2 cellular contexts compared by ENCODE assay signal in the genomic region with DNA sequence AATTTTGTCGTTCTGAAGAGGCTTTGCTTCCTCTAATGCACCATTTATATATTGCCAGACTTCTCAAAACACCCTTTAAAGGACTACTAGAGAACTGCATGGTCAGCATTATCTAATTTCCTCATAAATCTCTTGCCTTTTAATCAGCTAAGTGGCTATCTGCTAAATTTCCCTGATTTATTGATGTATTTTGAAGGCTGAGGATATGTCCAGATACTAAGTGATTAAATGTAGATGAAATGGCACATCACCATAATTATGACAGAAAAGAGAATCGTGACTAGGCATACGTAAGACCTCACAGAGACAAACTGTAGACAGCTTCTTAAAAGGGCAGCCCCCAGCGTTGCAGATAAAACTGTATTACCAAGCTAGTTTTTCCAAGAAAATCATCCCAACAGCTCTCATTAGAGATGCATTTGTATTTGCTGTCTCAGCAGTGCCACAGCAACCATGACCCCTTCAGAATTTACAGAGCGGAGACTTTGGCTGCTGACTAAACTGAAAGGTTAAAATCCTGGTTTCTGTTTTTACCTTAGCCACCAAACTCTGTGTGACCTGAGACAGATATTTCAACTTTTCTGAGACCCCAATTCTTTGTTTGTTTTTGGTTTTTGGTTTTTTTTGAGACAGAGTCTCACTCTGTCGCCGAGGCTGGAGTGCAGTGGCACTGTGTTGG.
TF ChIP-seq lines count a peak whose summit lies in the region.

No MANE protein-coding gene starts in this region.

TF ChIP-seq in IMR-90, 13 proteins besides CTCF, POLR2A, EP300 and RAD21:
- TF ChIP-seq FOS (IDR thresholded peaks at IDR 0.05; ENCODE audit: low read depth, low read length) = no peak
- TF ChIP-seq MAFK (IDR thresholded peaks at IDR 0.05; ENCODE audit: low read depth, low read length) = peak; percentile 97

TF ChIP-seq in endothelial cell of umbilical vein, 7 proteins besides CTCF, POLR2A, EP300 and RAD21:
- TF ChIP-seq EZH2 (IDR thresholded peaks at IDR 0.05; ENCODE audit: borderline replicate concordance, low read depth, low read length, severe bottlenecking) (no peak), MYC (IDR thresholded peaks at IDR 0.05; ENCODE audit: low read depth, low read length) (no peak), JUN (IDR thresholded peaks at IDR 0.05; ENCODE audit: borderline replicate concordance, insufficient read depth, insufficient read length, low read depth) (no peak), FOS (IDR thresholded peaks at IDR 0.05; ENCODE audit: borderline replicate concordance, insufficient read depth, low read length) (no peak), GATA2 (IDR thresholded peaks at IDR 0.05; ENCODE audit: insufficient read depth, insufficient read length, low read depth, low read length) (no peak), POLR2AphosphoS5 (IDR thresholded peaks at IDR 0.05; ENCODE audit: insufficient read depth, low read depth, low read length) (no peak)
- TF ChIP-seq, protein P1, sequence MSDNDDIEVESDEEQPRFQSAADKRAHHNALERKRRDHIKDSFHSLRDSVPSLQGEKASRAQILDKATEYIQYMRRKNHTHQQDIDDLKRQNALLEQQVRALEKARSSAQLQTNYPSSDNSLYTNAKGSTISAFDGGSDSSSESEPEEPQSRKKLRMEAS (IDR thresholded peaks at IDR 0.05; ENCODE audit: insufficient read depth, insufficient read length) = no peak
TF ChIP-seq in endothelial cell of umbilical vein: peak in this region for 0.
